7 cellular contexts compared by ENCODE assay signal in the genomic region with DNA sequence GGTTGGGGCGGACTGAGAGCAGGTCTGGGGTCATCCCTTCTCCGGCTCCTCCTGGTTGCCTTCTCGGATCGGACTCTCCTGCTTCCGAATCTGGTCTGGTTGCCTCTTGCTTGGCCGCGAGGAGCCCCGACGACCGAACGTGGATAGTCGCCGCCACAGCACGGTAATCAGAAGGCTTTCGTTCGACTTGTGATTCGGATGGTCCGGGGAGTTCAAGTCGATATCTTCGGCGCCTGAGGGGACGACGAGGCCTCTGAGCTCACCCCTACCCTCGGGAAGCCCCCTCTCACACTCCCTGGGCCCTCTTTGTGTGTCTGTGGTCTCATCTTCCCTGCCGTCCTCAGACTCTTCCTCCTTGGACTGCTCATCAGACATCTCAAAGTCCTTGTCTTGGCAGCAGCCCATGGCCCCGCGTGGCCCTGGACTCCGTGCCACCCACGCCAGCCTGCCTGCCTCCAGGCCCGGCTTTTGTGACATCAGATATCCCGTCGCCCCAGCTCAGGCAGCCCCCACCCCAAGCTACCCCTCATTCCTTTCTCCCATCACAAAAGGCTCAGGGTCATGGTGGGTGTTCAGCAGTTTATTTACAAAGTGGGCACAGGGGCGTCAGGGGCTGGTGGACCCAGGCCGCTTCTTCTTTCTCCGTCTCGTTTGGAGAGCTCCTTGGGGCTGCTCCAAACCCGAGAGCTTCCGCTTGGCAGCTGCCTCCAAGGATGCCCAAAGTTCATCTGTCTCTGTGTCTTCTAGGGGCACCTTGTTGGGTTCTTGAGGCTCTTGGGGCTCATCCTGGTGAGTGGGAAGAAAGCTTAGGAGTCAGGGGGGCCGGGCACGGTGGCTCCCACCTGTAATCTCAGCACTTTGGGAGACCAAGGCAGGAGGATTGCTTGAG. TPM values are rescaled to one million over a fixed set of nuclear protein-coding genes. Genes with fewer than 3 reads are reported as not detected.
DNase-seq lines count a peak whose midpoint lies in the region; ATAC-seq and TF ChIP-seq lines count a peak whose summit lies in the region.

A gene (minus strand): TSS at position 496 of the 889 bp plus-strand sequence.

- TF ChIP-seq CTCF in fibroblast of the aortic adventitia (IDR thresholded peaks at IDR 0.05; ENCODE audit: insufficient read depth, low read length) (no peak), osteocyte (IDR thresholded peaks at IDR 0.05) (no peak)

- H3K27ac Mint-ChIP-seq in T-helper 17 cell (peak within 1 kb of the TSS; percentile 99), osteocyte (ENCODE audit: unreplicated experiment) (peak within 1 kb of the TSS; percentile 100)

- peak within 1 kb of the TSS; percentile 90 for H3K4me3 ChIP-seq in fibroblast of the aortic adventitia (ENCODE audit: low read depth, low read length)

- peaks cover 2% of the 10 kb centered on the region for H3K36me3 Mint-ChIP-seq in T-helper 17 cell (ENCODE audit: low read depth)
- H3K36me3 Mint-ChIP-seq in osteocyte (ENCODE audit: unreplicated experiment) = peaks cover 12% of the 10 kb centered on the region

- H3K4me1 Mint-ChIP-seq in T-helper 17 cell (peaks cover 33% of the 10 kb centered on the region), osteocyte (ENCODE audit: unreplicated experiment) (peaks cover 33% of the 10 kb centered on the region)

- H3K9me3 Mint-ChIP-seq in osteocyte (ENCODE audit: unreplicated experiment) = no peaks in the 10 kb centered on the region

- H3K9me3 ChIP-seq in T-helper 17 cell (ENCODE audit: control insufficient read depth, low read length, poor library complexity, severe bottlenecking) = no peaks in the 10 kb centered on the region

- ATAC-seq in GM18517 (IDR thresholded peaks at IDR 0.05; ENCODE audit: unreplicated experiment) (peak; percentile 8), HG02840 (IDR thresholded peaks at IDR 0.05; ENCODE audit: low FRiP score, unreplicated experiment) (peak; percentile 10), T-helper 17 cell (peak; percentile 1)

- DNase-seq in T-helper 17 cell (no peak), fibroblast of the aortic adventitia (ENCODE audit: low read depth) (no peak), osteocyte (ENCODE audit: extremely low spot score, unreplicated experiment) (peak; percentile 82), T-helper 9 cell (no peak), cerebellar cortex (ENCODE audit: low spot score) (no peak)

- H3K27me3 Mint-ChIP-seq in T-helper 17 cell (no peaks in the 10 kb centered on the region), osteocyte (ENCODE audit: unreplicated experiment) (no peaks in the 10 kb centered on the region)

- H3K4me3 Mint-ChIP-seq in T-helper 17 cell (peak within 1 kb of the TSS; percentile 99), osteocyte (ENCODE audit: unreplicated experiment) (peak within 1 kb of the TSS; percentile 98)

RNA-seq across cellular contexts. Expression of the gene that starts here (rescaled TPM):
- not detected for total RNA-seq in T-helper 17 cell
- total RNA-seq in fibroblast of the aortic adventitia (ENCODE audit: low replicate concordance) = 0.54 TPM in 1 of 2 replicates, not detected in the other
- total RNA-seq in osteocyte = not detected in 2 replicates

Comparison
In these comparisons a context has a peak if more than half of its experiments do, and no peak if none do; other contexts are left out.
1. Peak in ATAC-seq in T-helper 17 cell; RNA of the gene not detected or under 1 TPM.
2. Peak in DNase-seq in osteocyte; RNA of the gene not detected or under 1 TPM.